In the genomic region with DNA sequence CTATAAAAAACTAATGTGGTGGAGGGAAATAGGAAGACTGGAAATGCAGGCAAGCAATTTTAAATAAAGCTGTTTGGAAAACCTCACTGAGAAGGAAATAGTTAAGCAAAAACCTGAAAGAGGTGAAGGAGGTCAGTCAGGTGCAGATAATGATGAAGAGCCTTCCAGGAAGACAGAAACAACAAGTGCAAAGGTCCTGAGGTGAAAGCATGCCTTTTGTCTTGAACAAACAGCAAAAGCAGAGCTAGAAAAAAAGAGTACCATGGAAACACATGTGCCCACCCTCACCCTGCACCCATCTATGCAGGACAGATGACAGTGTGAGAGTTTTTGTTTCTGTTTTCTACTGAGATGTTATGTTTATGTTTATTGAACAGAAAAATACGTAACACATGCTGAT, we compare ENCODE assay signal across 17 cellular contexts. TPM values are rescaled to one million over a fixed set of nuclear protein-coding genes. Genes with fewer than 3 reads are reported as not detected.
DNase-seq lines count a peak whose midpoint lies in the region; TF ChIP-seq lines count a peak whose summit lies in the region.
"Had no signal": no experiment of that assay in that cellular context is flagged by ENCODE, and none has a peak within 500 bp of the region (broad histone marks: within the 10 kb centered on the region; RNA-seq: fewer than 3 reads in every experiment).

No MANE protein-coding gene starts in this region.

- H3K9me3 Mint-ChIP-seq in activated naive CD8-positive, alpha-beta T cell (ENCODE audit: low read depth), result no peaks in the 10 kb centered on the region
- H3K9me3 Mint-ChIP-seq in activated naive CD8-positive, alpha-beta T cell treated with anti-CD3 and anti-CD28 coated beads for 36 hours, result no peaks in the 10 kb centered on the region
- H3K9me3 Mint-ChIP-seq: CD4-positive, alpha-beta T cell; CD8-positive, alpha-beta T cell had no signal

- H3K4me1 Mint-ChIP-seq in activated naive CD8-positive, alpha-beta T cell (ENCODE audit: low read depth), result no peaks in the 10 kb centered on the region
- no peaks in the 10 kb centered on the region for H3K4me1 Mint-ChIP-seq in activated naive CD8-positive, alpha-beta T cell treated with anti-CD3 and anti-CD28 coated beads for 36 hours

- no peaks in the 10 kb centered on the region for H3K36me3 ChIP-seq in HEK293 (ENCODE audit: control insufficient read depth in 2 of 2, insufficient read depth in 1 of 2, low read length in 2 of 2)
- H3K36me3 ChIP-seq in OCI-LY7 (ENCODE audit: insufficient read depth, low read length), result no peaks in the 10 kb centered on the region
- H3K36me3 ChIP-seq: BLaER1 treated with 17β-estradiol and CSF1 and Interleukin-3, amounts not matched to agents 10 nM and 100 nM had no signal

- POLR2A ChIA-PET in HEK293 (lab: Yijun Ruan, JAX), result no interaction called here
- POLR2A ChIA-PET in OCI-LY7 (lab: Charles Lee), result no interaction called here

- DNase-seq in activated naive CD8-positive, alpha-beta T cell treated with anti-CD3 and anti-CD28 coated beads for 36 hours, result no peak
- DNase-seq in OCI-LY7 (ENCODE audit: low spot score) (no peak), glomerular visceral epithelial cell (ENCODE audit: extremely low spot score) (no peak)
- DNase-seq: AML-193; Caco-2; Calu3; CD4-positive, alpha-beta T cell; CD8-positive, alpha-beta T cell; DMS79 treated with DMSO at 0.1 percent for 48 hours; GF-D8 had no signal

- H3K36me3 Mint-ChIP-seq in activated naive CD8-positive, alpha-beta T cell, result no peaks in the 10 kb centered on the region
- H3K36me3 Mint-ChIP-seq in activated naive CD8-positive, alpha-beta T cell treated with anti-CD3 and anti-CD28 coated beads for 36 hours, result no peaks in the 10 kb centered on the region
- H3K36me3 Mint-ChIP-seq: CD8-positive, alpha-beta T cell had no signal

- peaks cover 13% of the 10 kb centered on the region for H3K27me3 Mint-ChIP-seq in activated naive CD8-positive, alpha-beta T cell
- H3K27me3 Mint-ChIP-seq in activated naive CD8-positive, alpha-beta T cell treated with anti-CD3 and anti-CD28 coated beads for 36 hours, result peaks cover 3% of the 10 kb centered on the region

- H3K79me2 ChIP-seq in OCI-LY7 (ENCODE audit: insufficient read depth, low read depth, low read length), result no peaks in the 10 kb centered on the region

- H3K4me3 ChIP-seq in HEK293 (ENCODE audit: low read depth, low read length) (no peak overlapping the region), OCI-LY7 (ENCODE audit: low read depth, low read length, poor library complexity, severe bottlenecking) (no peak overlapping the region)
- H3K4me3 ChIP-seq: A549; BLaER1 treated with 17β-estradiol and CSF1 and Interleukin-3, amounts not matched to agents 10 nM and 100 nM had no signal

- CTCF ChIA-PET in HEK293 (lab: Yijun Ruan, JAX), result no interaction called here
- CTCF ChIA-PET in OCI-LY7 (lab: Charles Lee; ENCODE audit: unreplicated experiment), result no interaction called here

- TF ChIP-seq CTCF in HEK293 (tag by site-specific recombination; IDR thresholded peaks at IDR 0.05) (no peak), OCI-LY7 (conservative IDR thresholded peaks at IDR 0.05; ENCODE audit: low read length) (no peak)

- BruUV-seq in OCI-LY7 (replicated peaks; lab: Mats Ljungman, UMichigan), result no TSS peak

- intact Hi-C loops in OCI-LY7 (cut with micrococcal nuclease; ENCODE audit: unreplicated experiment), result no loop called here

- peak overlapping the region; percentile 19 for H3K27ac Mint-ChIP-seq in activated naive CD8-positive, alpha-beta T cell
- no peak overlapping the region for H3K27ac Mint-ChIP-seq in activated naive CD8-positive, alpha-beta T cell treated with anti-CD3 and anti-CD28 coated beads for 36 hours
- H3K27ac Mint-ChIP-seq: B cell; CD4-positive, alpha-beta T cell; CD8-positive, alpha-beta T cell had no signal

- H3K4me3 Mint-ChIP-seq in activated naive CD8-positive, alpha-beta T cell, result no peak overlapping the region
- H3K4me3 Mint-ChIP-seq in activated naive CD8-positive, alpha-beta T cell treated with anti-CD3 and anti-CD28 coated beads for 36 hours, result no peak overlapping the region
- H3K4me3 Mint-ChIP-seq: B cell; CD4-positive, alpha-beta T cell; CD8-positive, alpha-beta T cell had no signal

- no peak overlapping the region for H3K4me2 ChIP-seq in OCI-LY7 (ENCODE audit: low read length)
- H3K4me2 ChIP-seq: A549; BLaER1 treated with 17β-estradiol and CSF1 and Interleukin-3, amounts not matched to agents 10 nM and 100 nM had no signal

- H3K4me1 ChIP-seq in HEK293 (ENCODE audit: control insufficient read depth, insufficient read depth, low read length), result no peaks in the 10 kb centered on the region
- H3K4me1 ChIP-seq in OCI-LY7 (ENCODE audit: insufficient read depth, low read length, poor library complexity, severe bottlenecking), result peaks cover 5% of the 10 kb centered on the region
- H3K4me1 ChIP-seq: A549; BLaER1 treated with 17β-estradiol and CSF1 and Interleukin-3, amounts not matched to agents 10 nM and 100 nM; Caco-2 had no signal

- H4K20me1 ChIP-seq in OCI-LY7 (ENCODE audit: insufficient read depth, low read length), result no peaks in the 10 kb centered on the region
- H4K20me1 ChIP-seq: BLaER1 treated with 17β-estradiol and CSF1 and Interleukin-3, amounts not matched to agents 10 nM and 100 nM had no signal

- no peaks in the 10 kb centered on the region for H3K9me2 ChIP-seq in OCI-LY7 (ENCODE audit: insufficient read depth, low read length)

- H3K9me3 ChIP-seq in HEK293 (ENCODE audit: control insufficient read depth, insufficient read depth, low read depth, low read length), result no peaks in the 10 kb centered on the region
- H3K9me3 ChIP-seq in OCI-LY7 (ENCODE audit: low read length), result no peaks in the 10 kb centered on the region
- H3K9me3 ChIP-seq: A549; BLaER1 treated with 17β-estradiol and CSF1 and Interleukin-3, amounts not matched to agents 10 nM and 100 nM; Caco-2 had no signal

- peak overlapping the region; percentile 33; the same call in 1 of the 2 replicates for H2AFZ ChIP-seq in OCI-LY7 (ENCODE audit: low read length)

- H3K27ac ChIP-seq in HEK293 (ENCODE audit: extremely low read depth, low read depth, low read length) (no peak overlapping the region), OCI-LY7 (ENCODE audit: low read depth, low read length, poor library complexity, severe bottlenecking) (no peak overlapping the region)
- H3K27ac ChIP-seq: 22Rv1; A549; BLaER1 treated with 17β-estradiol and CSF1 and Interleukin-3, amounts not matched to agents 10 nM and 100 nM; C4-2B had no signal

TF ChIP-seq in HEK293, 187 proteins besides CTCF, POLR2A, EP300 and RAD21:
- TF ChIP-seq ZNF623 (tag by site-specific recombination; IDR thresholded peaks at IDR 0.05), result 0 out of 2 replicates have a peak, but pooled peaks have one; percentile 11
- TF ChIP-seq ZNF211 (tag by site-specific recombination; IDR thresholded peaks at IDR 0.05; ENCODE audit: low read depth), result no peak

RNA-seq across cellular contexts. Expression of a gene that starts 8.1 kb away (rescaled TPM):
- 10 to 100 TPM; 22.6 to 23.8 TPM for total RNA-seq in activated naive CD8-positive, alpha-beta T cell treated with anti-CD3 and anti-CD28 coated beads for 36 hours
- 28.1 and 29.6 TPM in 2 replicates for total RNA-seq in OCI-LY7 (2014; rRNA removed; shearing (Covaris generic))
- 33.9 and 37.8 TPM in 2 replicates for total RNA-seq in OCI-LY7 (2022)
